Comparison of ENCODE assay signal across 1 cellular context in genomic region chr17:75352079-75352569, GRCh38.
TF ChIP-seq lines count a peak whose summit lies in the region.

No MANE protein-coding gene starts in this region.

TF ChIP-seq in SK-N-SH, 30 proteins besides CTCF, POLR2A, EP300 and RAD21:
- no peak for TF ChIP-seq FOXJ3 (CRISPR knock-in tag; IDR thresholded peaks at IDR 0.05)
- no peak for TF ChIP-seq TCF12 (IDR thresholded peaks at IDR 0.05)
